In the genomic region with DNA sequence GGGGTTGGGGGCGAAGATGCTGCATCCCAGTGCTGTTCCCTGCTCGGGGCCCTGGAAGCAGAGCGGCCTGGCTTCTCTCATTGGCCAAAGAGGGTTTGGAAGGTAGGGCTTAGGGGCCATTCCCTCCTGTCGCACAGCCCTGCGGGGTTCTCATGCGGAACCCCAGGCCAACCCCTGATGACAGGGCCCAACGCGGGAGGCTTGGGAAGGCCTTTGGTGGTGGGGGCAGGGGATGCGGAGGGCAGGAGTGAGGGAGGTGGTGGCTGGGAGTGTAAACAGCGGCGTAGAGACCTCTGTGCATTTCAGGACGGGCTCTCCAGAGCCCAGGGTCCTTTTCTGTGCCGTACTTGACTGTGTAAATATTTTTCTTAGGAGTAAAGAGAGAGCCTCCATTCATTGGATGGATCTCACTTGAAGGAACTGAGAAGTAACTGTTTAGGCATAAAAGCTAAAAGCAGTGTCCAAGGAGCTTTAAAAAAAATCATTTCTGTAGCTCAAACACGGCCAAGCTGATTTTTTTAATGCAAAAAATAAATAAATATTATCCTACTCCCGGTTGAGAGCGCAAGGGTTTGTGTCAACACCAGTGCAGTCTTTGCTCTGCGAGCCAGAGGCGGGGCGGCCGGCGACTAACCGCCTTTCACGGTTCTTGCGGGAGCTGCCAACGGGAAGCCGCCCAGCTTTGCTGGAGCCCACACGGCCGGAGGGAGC, we compare ENCODE assay signal across 12 cellular contexts.
"Had no signal": no experiment of that assay in that cellular context is flagged by ENCODE, and none has a peak within 500 bp of the region (broad histone marks: within the 10 kb centered on the region; RNA-seq: fewer than 3 reads in every experiment).

No MANE protein-coding gene starts in this region.

- DNase-seq: activated B cell treated with CpG ODN at 0.5 μM for 24 hours; activated CD4-positive, alpha-beta T cell treated with anti-CD3 and anti-CD28 coated beads, Interleukin-2, amount 10 ng/mL, durations not matched to agents 24 days and 14 days; activated naive CD4-positive, alpha-beta T cell treated with anti-CD3 and anti-CD28 coated beads for 36 hours; brain microvascular endothelial cell; dermis blood vessel endothelial cell; left colon; mesendoderm; ovary; T-helper 17 cell; trophoblast cell had no signal

- H3K4me3 ChIP-seq: ovary, skin epidermis had no signal

- H3K27me3 ChIP-seq: brain microvascular endothelial cell, ovary had no signal

- ATAC-seq: activated T-helper 17 cell treated with anti-CD3 and anti-CD28 coated beads, Interleukin-2, amount 50 U/mL, for 72 hours; left colon; T-helper 17 cell had no signal

- H3K27ac ChIP-seq: brain microvascular endothelial cell, ovary, skin epidermis had no signal

- H3K36me3 ChIP-seq: brain microvascular endothelial cell, ovary had no signal
